In genomic region chr22:35341090-35341874, GRCh38 we compare ENCODE assay signal across 14 cellular contexts. TPM values are rescaled to one million over a fixed set of nuclear protein-coding genes. Genes with fewer than 3 reads are reported as not detected.
A peak's percentile ranks its signal among the peaks of the same experiment; 100 is the strongest.
DNase-seq lines count a peak whose midpoint lies in the region; ATAC-seq and TF ChIP-seq lines count a peak whose summit lies in the region.
"Had no signal": no experiment of that assay in that cellular context is flagged by ENCODE, and none has a peak within 500 bp of the region (broad histone marks: within the 10 kb centered on the region; RNA-seq: fewer than 3 reads in every experiment).

No MANE protein-coding gene starts in this region.

- DNase-seq in activated B cell treated with CpG ODN at 0.5 μM for 24 hours (no peak), epidermal melanocyte (ENCODE audit: insufficient read length, low spot score) (no peak), medulla oblongata (ENCODE audit: extremely low spot score) (no peak), mesenchymal stem cell (no peak)
- DNase-seq: Calu3; CD4-positive, alpha-beta memory T cell; Karpas-422; MG63; NCI-H1092 treated with DMSO at 0.1 percent for 48 hours; NCI-H1694; NCI-H510A treated with DMSO at 0.1 percent for 48 hours had no signal

- H3K27me3 ChIP-seq in BLaER1 (no peaks in the 10 kb centered on the region), neutrophil (no peaks in the 10 kb centered on the region), mesenchymal stem cell (ENCODE audit: control insufficient read depth in 1 of 2, insufficient read depth in 1 of 2, low read length in 2 of 2) (no peaks in the 10 kb centered on the region)
- H3K27me3 ChIP-seq in BLaER1 treated with 17β-estradiol and CSF1 and Interleukin-3, amounts not matched to agents 10 nM and 100 nM: no peaks in the 10 kb centered on the region
- H3K27me3 ChIP-seq: MG63 had no signal

- CTCF ChIA-PET in activated B cell treated with CpG ODN at 0.5 μM for 24 hours (lab: Charles Lee): no interaction called here

- H3K4me1 ChIP-seq in BLaER1 (peaks cover 49% of the 10 kb centered on the region), neutrophil (ENCODE audit: control insufficient read depth in 1 of 2, insufficient read depth in 1 of 2, low read depth in 1 of 2, low read length in 1 of 2) (no peaks in the 10 kb centered on the region), mesenchymal stem cell (ENCODE audit: control insufficient read depth, insufficient read depth, low read depth, low read length) (peaks cover 11% of the 10 kb centered on the region)
- H3K4me1 ChIP-seq in BLaER1 treated with 17β-estradiol and CSF1 and Interleukin-3, amounts not matched to agents 10 nM and 100 nM: peaks cover 15 to 51% (median 40%) of the 10 kb centered on the region in 10 experiments; a peak in 19 of 20 replicates

- H3K27ac ChIP-seq in BLaER1 (0 out of 2 replicates have a peak overlapping the region, but pooled peaks have one; percentile 20), neutrophil (peak overlapping the region; percentile 45), mesenchymal stem cell (ENCODE audit: low read length, poor library complexity, severe bottlenecking) (no peak overlapping the region)
- no peak overlapping the region; a peak in 1 of 22 replicates for H3K27ac ChIP-seq in BLaER1 treated with 17β-estradiol and CSF1 and Interleukin-3, amounts not matched to agents 10 nM and 100 nM

- H3K4ac ChIP-seq in mesenchymal stem cell (ENCODE audit: low read depth in 1 of 2, low read length in 2 of 2): no peak overlapping the region

- 93% methylated on average over 19 of the region's 19 CpGs for WGBS in mesenchymal stem cell

- peaks cover 81% of the 10 kb centered on the region for H3K36me3 ChIP-seq in BLaER1
- peaks cover 26 to 100% (median 55%) of the 10 kb centered on the region in 11 experiments; a peak in 21 of 22 replicates for H3K36me3 ChIP-seq in BLaER1 treated with 17β-estradiol and CSF1 and Interleukin-3, amounts not matched to agents 10 nM and 100 nM
- peaks cover 100% of the 10 kb centered on the region for H3K36me3 ChIP-seq in neutrophil
- peaks cover 89 to 91% of the 10 kb centered on the region in 2 experiments for H3K36me3 ChIP-seq in mesenchymal stem cell (ENCODE audit: control insufficient read depth in 1 of 2, insufficient read depth in 2 of 2, low read depth in 1 of 2, low read length in 2 of 2)
- H3K36me3 ChIP-seq: MG63 had no signal

- H2AFZ ChIP-seq in mesenchymal stem cell (ENCODE audit: low read depth, low read length): no peak overlapping the region

- no peak overlapping the region for H3K4me3 Mint-ChIP-seq in activated B cell treated with CpG ODN at 0.5 μM for 24 hours
- H3K4me3 Mint-ChIP-seq: CD4-positive, alpha-beta memory T cell had no signal

- no peak overlapping the region for H2AK5ac ChIP-seq in mesenchymal stem cell (ENCODE audit: low read length, severe bottlenecking)

- H3K14ac ChIP-seq in mesenchymal stem cell (ENCODE audit: low read length in 2 of 2): no peak overlapping the region

- H3K27ac Mint-ChIP-seq in activated B cell treated with CpG ODN at 0.5 μM for 24 hours: peak overlapping the region; percentile 12

- H4K20me1 ChIP-seq in BLaER1: no peaks in the 10 kb centered on the region
- H4K20me1 ChIP-seq in BLaER1 treated with 17β-estradiol and CSF1 and Interleukin-3, amounts not matched to agents 10 nM and 100 nM: peaks cover 0 to 57% (median 0%) of the 10 kb centered on the region in 11 experiments; a peak in 5 of 22 replicates

- no peak overlapping the region for H3K23ac ChIP-seq in mesenchymal stem cell (ENCODE audit: low read length in 2 of 2)

- H4K8ac ChIP-seq in mesenchymal stem cell (ENCODE audit: low read length): no peak overlapping the region

- peaks cover 35% of the 10 kb centered on the region for H3K36me3 Mint-ChIP-seq in activated B cell treated with CpG ODN at 0.5 μM for 24 hours (ENCODE audit: low read depth)

- H3K18ac ChIP-seq in mesenchymal stem cell (ENCODE audit: low read depth in 1 of 2, low read length in 2 of 2): no peak overlapping the region

- no peak overlapping the region for H2BK5ac ChIP-seq in mesenchymal stem cell (ENCODE audit: low read depth, low read length, poor library complexity, severe bottlenecking)

- H3K4me1 Mint-ChIP-seq in activated B cell treated with CpG ODN at 0.5 μM for 24 hours: peaks cover 17% of the 10 kb centered on the region

- no peak for ATAC-seq in activated B cell treated with CpG ODN at 0.5 μM for 24 hours (ENCODE audit: low read depth)

- peaks cover 9% of the 10 kb centered on the region; the same call in 1 of the 2 replicates for H3K9me3 ChIP-seq in BLaER1
- H3K9me3 ChIP-seq in BLaER1 treated with 17β-estradiol and CSF1 and Interleukin-3, amounts not matched to agents 10 nM and 100 nM (replicated peaks in 1 of 11): peaks cover 0 to 11% (median 0%) of the 10 kb centered on the region in 11 experiments; a peak in 7 of 22 replicates
- H3K9me3 ChIP-seq in neutrophil: no peaks in the 10 kb centered on the region
- H3K9me3 ChIP-seq in mesenchymal stem cell (ENCODE audit: control insufficient read depth, low read length): no peaks in the 10 kb centered on the region
- H3K9me3 ChIP-seq: MG63 had no signal

- H3K4me2 ChIP-seq in BLaER1 (peak overlapping the region; percentile 62), mesenchymal stem cell (ENCODE audit: low read length, poor library complexity, severe bottlenecking) (no peak overlapping the region)
- H3K4me2 ChIP-seq in BLaER1 treated with 17β-estradiol and CSF1 and Interleukin-3, amounts not matched to agents 10 nM and 100 nM: peak overlapping the region in 8 of 11 experiments; percentile 5 to 56 (median 35); a peak in 11 of 22 replicates

- H3K27me3 Mint-ChIP-seq in activated B cell treated with CpG ODN at 0.5 μM for 24 hours: no peaks in the 10 kb centered on the region
- H3K27me3 Mint-ChIP-seq: CD4-positive, alpha-beta memory T cell had no signal

- TF ChIP-seq CTCF in activated B cell treated with CpG ODN at 0.5 μM for 24 hours (IDR thresholded peaks at IDR 0.05): no peak
- no peak for TF ChIP-seq CTCF in neutrophil (IDR thresholded peaks at IDR 0.05)

- no peak overlapping the region for H3K4me3 ChIP-seq in BLaER1
- H3K4me3 ChIP-seq in BLaER1 treated with 17β-estradiol and CSF1 and Interleukin-3, amounts not matched to agents 10 nM and 100 nM: no peak overlapping the region
- no peak overlapping the region for H3K4me3 ChIP-seq in neutrophil (ENCODE audit: low read depth in 1 of 2, low read length in 1 of 2)
- no peak overlapping the region for H3K4me3 ChIP-seq in mesenchymal stem cell (ENCODE audit: insufficient read depth in 1 of 2, low read depth in 1 of 2, low read length in 2 of 2)
- H3K4me3 ChIP-seq: MG63 had no signal

- no peak overlapping the region for H2BK120ac ChIP-seq in mesenchymal stem cell (ENCODE audit: low read depth, low read length)

- no peak overlapping the region for H4K91ac ChIP-seq in mesenchymal stem cell (ENCODE audit: low read length)

- POLR2A ChIA-PET in activated B cell treated with CpG ODN at 0.5 μM for 24 hours (lab: Charles Lee): interaction anchor here (0.7 kb wide), 1 partner anchor 10 kb away, joined by 3 read pairs; no protein-coding TSS in a partner anchor

- H2BK15ac ChIP-seq in mesenchymal stem cell (ENCODE audit: low read depth, poor library complexity, severe bottlenecking): no peak overlapping the region

- intact Hi-C loops in activated B cell treated with CpG ODN at 0.5 μM for 24 hours (cut with micrococcal nuclease): no loop called here

- no peak overlapping the region for H2BK12ac ChIP-seq in mesenchymal stem cell (ENCODE audit: low read length in 2 of 2)

- H3K9me3 Mint-ChIP-seq in activated B cell treated with CpG ODN at 0.5 μM for 24 hours: no peaks in the 10 kb centered on the region
- H3K9me3 Mint-ChIP-seq: CD4-positive, alpha-beta memory T cell had no signal

- H3K9ac ChIP-seq in BLaER1 (no peak overlapping the region), mesenchymal stem cell (ENCODE audit: low read length) (no peak overlapping the region)
- H3K9ac ChIP-seq in BLaER1 treated with 17β-estradiol and CSF1 and Interleukin-3, amounts not matched to agents 10 nM and 100 nM: no peak overlapping the region

- no peaks in the 10 kb centered on the region for H3K79me1 ChIP-seq in mesenchymal stem cell (replicated peaks; ENCODE audit: low read length, poor library complexity, severe bottlenecking)

RNA-seq across cellular contexts. Expression of gene HMOX1, which starts 39.6 kb away (rescaled TPM):
- 13.3 TPM in 2 replicates for total RNA-seq in activated B cell treated with CpG ODN at 0.5 μM for 24 hours
- polyA plus RNA-seq in mesenchymal stem cell (2013, experiment 1 of 2): 24.1 TPM
- 24.2 TPM for polyA plus RNA-seq in mesenchymal stem cell (2013, experiment 2 of 2)

RNA-seq across cellular contexts. Expression of gene TOM1, which starts 41.6 kb away (rescaled TPM):
- total RNA-seq in activated B cell treated with CpG ODN at 0.5 μM for 24 hours: 32.2 and 40.8 TPM in 2 replicates
- polyA plus RNA-seq in mesenchymal stem cell (2013, experiment 1 of 2): 48.3 TPM
- 46.7 TPM for polyA plus RNA-seq in mesenchymal stem cell (2013, experiment 2 of 2)

RNA-seq across cellular contexts. Expression of gene MCM5, which starts 58.7 kb away (rescaled TPM):
- total RNA-seq in activated B cell treated with CpG ODN at 0.5 μM for 24 hours: 176 and 178 TPM in 2 replicates
- polyA plus RNA-seq in mesenchymal stem cell (2013, experiment 1 of 2): 6.9 TPM
- polyA plus RNA-seq in mesenchymal stem cell (2013, experiment 2 of 2): 7.5 TPM

Comparison
In these comparisons a context has a peak if more than half of its experiments do, and no peak if none do; other contexts are left out.
1. H3K27ac ChIP-seq: peak in BLaER1 (single experiment) and neutrophil (single experiment); none in BLaER1 treated with 17β-estradiol and CSF1 and Interleukin-3, amounts not matched to agents 10 nM and 100 nM (0 of 11) and mesenchymal stem cell (single experiment).